ENCODE assay signal across 8 cellular contexts in genomic region chr3:187777331-187778046, GRCh38. TPM values are rescaled to one million over a fixed set of nuclear protein-coding genes. Genes with fewer than 3 reads are reported as not detected.
DNase-seq lines count a peak whose midpoint lies in the region; ATAC-seq, FAIRE-seq and TF ChIP-seq lines count a peak whose summit lies in the region.

No MANE protein-coding gene starts in this region.

- WGBS in esophagus squamous epithelium, 2 donors: 27 to 41% methylated on average over 4 to 6 of the region's 6 CpGs
- WGBS in suprapubic skin: 56% methylated on average over 6 of the region's 6 CpGs

- no peak for TF ChIP-seq POLR2A in GM12891 (IDR thresholded peaks at IDR 0.05; ENCODE audit: low read depth, low read length)
- no peak for TF ChIP-seq POLR2A in esophagus squamous epithelium (IDR thresholded peaks at IDR 0.05)
- no peak for TF ChIP-seq POLR2A in suprapubic skin (IDR thresholded peaks at IDR 0.05)

- no peak for TF ChIP-seq EP300 in suprapubic skin (IDR thresholded peaks at IDR 0.05)

- no peaks in the 10 kb centered on the region for H3K36me3 Mint-ChIP-seq in nephron progenitor cell (ENCODE audit: low read depth)

- H3K27me3 ChIP-seq in esophagus squamous epithelium (no peaks in the 10 kb centered on the region), suprapubic skin (no peaks in the 10 kb centered on the region)

- DNase-seq in GM12891 (ENCODE audit: insufficient read length, low spot score) (no peak), T-helper 22 cell (ENCODE audit: low read depth) (peak; percentile 28), esophagus squamous epithelium (lab: John Stamatoyannopoulos, UW) (no peak), suprapubic skin (ENCODE audit: low spot score in 2 of 2) (no peak), nephron progenitor cell (no peak), NCI-H2196 treated with DMSO at 0.1 percent for 48 hours (lab: John Stamatoyannopoulos, UW; ENCODE audit: unreplicated experiment) (no peak)

- TF ChIP-seq CTCF in esophagus squamous epithelium (IDR thresholded peaks at IDR 0.05) (no peak), suprapubic skin (IDR thresholded peaks at IDR 0.05) (no peak), nephron progenitor cell (IDR thresholded peaks at IDR 0.05) (no peak)

- H3K27ac Mint-ChIP-seq in nephron progenitor cell: no peak overlapping the region

- H3K9me3 ChIP-seq in esophagus squamous epithelium (no peaks in the 10 kb centered on the region), suprapubic skin (no peaks in the 10 kb centered on the region)

- peak; percentile 87 for FAIRE-seq in GM12891 (lab: Jason Lieb, UNC)

- H3K27ac ChIP-seq in esophagus squamous epithelium (peak overlapping the region; percentile 70 to 87 (median 72)), suprapubic skin (peak overlapping the region; percentile 63)

- peaks cover 10% of the 10 kb centered on the region for H3K4me1 Mint-ChIP-seq in nephron progenitor cell

- H3K4me1 ChIP-seq in esophagus squamous epithelium: peaks cover 17 to 90% (median 33%) of the 10 kb centered on the region in 3 donors
- peaks cover 44% of the 10 kb centered on the region for H3K4me1 ChIP-seq in suprapubic skin

- ATAC-seq in HG03103 (IDR thresholded peaks at IDR 0.05; ENCODE audit: low read depth, unreplicated experiment) (peak; percentile 32), HG03280 (IDR thresholded peaks at IDR 0.05; ENCODE audit: unreplicated experiment) (no peak)

- H3K4me3 Mint-ChIP-seq in nephron progenitor cell: no peak overlapping the region

- no peak overlapping the region for H3K4me3 ChIP-seq in esophagus squamous epithelium
- H3K4me3 ChIP-seq in suprapubic skin: no peak overlapping the region

- peaks cover 3% of the 10 kb centered on the region for H3K27me3 Mint-ChIP-seq in nephron progenitor cell (ENCODE audit: low read depth, poor library complexity)

- intact Hi-C loops in esophagus squamous epithelium (cut with DNase I): no loop called here

- no peaks in the 10 kb centered on the region for H3K9me3 Mint-ChIP-seq in nephron progenitor cell

- H3K36me3 ChIP-seq in esophagus squamous epithelium: no peaks in the 10 kb centered on the region
- H3K36me3 ChIP-seq in suprapubic skin: no peaks in the 10 kb centered on the region

TF ChIP-seq in GM12891, 5 proteins besides CTCF, POLR2A, EP300 and RAD21:
- TF ChIP-seq SPI1 (IDR thresholded peaks at IDR 0.05; ENCODE audit: low read depth, low read length) (peak; percentile 21; the same call in 1 of the 2 replicates), POU2F2 (IDR thresholded peaks at IDR 0.05; ENCODE audit: low read depth, low read length) (no peak)

RNA-seq across cellular contexts. Expression of gene BCL6, which starts 32.2 kb away (rescaled TPM):
- polyA plus RNA-seq in GM12891 (2012; ENCODE audit: low read depth, missing spikeins): 0.23 TPM
- total RNA-seq in esophagus squamous epithelium (10 to 100 TPM; 30.8 to 94.4 (median 42.6) TPM), suprapubic skin (100 to 1,000 TPM; 203 to 661 (median 285) TPM)
